ENCODE assay signal across 11 cellular contexts in the genomic region with DNA sequence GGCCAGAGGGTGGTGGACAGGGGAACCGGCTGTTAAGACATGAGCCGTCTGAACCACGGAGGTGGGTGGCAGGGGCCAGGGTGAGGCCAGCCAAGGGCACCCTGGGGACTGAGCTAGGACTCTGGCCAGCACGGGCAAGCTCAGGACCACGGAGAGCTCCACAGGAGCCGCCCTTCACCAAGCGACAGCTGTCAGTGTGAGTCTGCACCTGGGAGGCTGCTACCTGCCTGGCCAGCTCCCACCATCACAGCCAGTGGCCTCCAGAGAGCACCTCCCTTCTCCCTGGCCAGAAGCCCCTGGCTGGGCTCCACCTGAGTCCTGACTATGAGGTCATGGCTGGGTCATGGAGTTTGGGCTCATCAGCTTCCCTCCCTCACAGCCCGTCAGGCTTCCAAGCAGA. TPM values are rescaled to one million over a fixed set of nuclear protein-coding genes. Genes with fewer than 3 reads are reported as not detected.
DNase-seq lines count a peak whose midpoint lies in the region; TF ChIP-seq lines count a peak whose summit lies in the region.
"Had no signal": no experiment of that assay in that cellular context is flagged by ENCODE, and none has a peak within 500 bp of the region (broad histone marks: within the 10 kb centered on the region; RNA-seq: fewer than 3 reads in every experiment).

No MANE protein-coding gene starts in this region.

- no peak overlapping the region for H3K27ac ChIP-seq in colonic mucosa
- H3K27ac ChIP-seq: esophagus muscularis mucosa had no signal

- no peaks in the 10 kb centered on the region for H3K9me3 ChIP-seq in colonic mucosa
- H3K9me3 ChIP-seq: esophagus muscularis mucosa had no signal

- H3K36me3 Mint-ChIP-seq in activated naive CD8-positive, alpha-beta T cell treated with anti-CD3 and anti-CD28 coated beads for 36 hours, result no peaks in the 10 kb centered on the region
- H3K36me3 Mint-ChIP-seq: CD14-positive monocyte had no signal

- TF ChIP-seq CTCF in colonic mucosa (IDR thresholded peaks at IDR 0.05), result no peak

- DNase-seq in AG20443 (ENCODE audit: low spot score), result peak; percentile 44
- DNase-seq in HuH-7 (ENCODE audit: low spot score), result peak; percentile 83
- peak; percentile 21 for DNase-seq in activated naive CD8-positive, alpha-beta T cell treated with anti-CD3 and anti-CD28 coated beads for 36 hours
- DNase-seq in left kidney (ENCODE audit: low read depth, low spot score), result peak; percentile 76
- no peak for DNase-seq in inferior parietal cortex (ENCODE audit: extremely low spot score)
- no peak for DNase-seq in cerebellar cortex (ENCODE audit: low spot score)
- DNase-seq in NCI-H510A (lab: John Stamatoyannopoulos, UW), result no peak
- DNase-seq in colonic mucosa, result no peak
- DNase-seq: activated B cell treated with CpG ODN at 0.5 μM for 24 hours had no signal

- H3K27me3 ChIP-seq in colonic mucosa, result no peaks in the 10 kb centered on the region
- H3K27me3 ChIP-seq: esophagus muscularis mucosa had no signal

- peaks cover 13% of the 10 kb centered on the region for H3K4me1 ChIP-seq in colonic mucosa

- no peak overlapping the region for H3K9ac ChIP-seq in colonic mucosa (ENCODE audit: low read depth in 2 of 2, low read length in 2 of 2)

- H3K36me3 ChIP-seq in colonic mucosa, result no peaks in the 10 kb centered on the region
- H3K36me3 ChIP-seq: esophagus muscularis mucosa had no signal

- intact Hi-C loops in colonic mucosa (cut with DNase I), result no loop called here

- H3K9me3 Mint-ChIP-seq in activated naive CD8-positive, alpha-beta T cell treated with anti-CD3 and anti-CD28 coated beads for 36 hours, result no peaks in the 10 kb centered on the region
- H3K9me3 Mint-ChIP-seq: activated B cell treated with CpG ODN at 0.5 μM for 24 hours, CD14-positive monocyte had no signal

- no peak overlapping the region for H3K4me3 ChIP-seq in colonic mucosa
- H3K4me3 ChIP-seq: esophagus muscularis mucosa had no signal

- no peak overlapping the region for H3K4me3 Mint-ChIP-seq in activated naive CD8-positive, alpha-beta T cell treated with anti-CD3 and anti-CD28 coated beads for 36 hours
- H3K4me3 Mint-ChIP-seq: activated B cell treated with CpG ODN at 0.5 μM for 24 hours, CD14-positive monocyte had no signal

- H3K4me1 Mint-ChIP-seq in activated naive CD8-positive, alpha-beta T cell treated with anti-CD3 and anti-CD28 coated beads for 36 hours, result no peaks in the 10 kb centered on the region
- H3K4me1 Mint-ChIP-seq: CD14-positive monocyte had no signal

- H3K27ac Mint-ChIP-seq in activated naive CD8-positive, alpha-beta T cell treated with anti-CD3 and anti-CD28 coated beads for 36 hours, result no peak overlapping the region
- H3K27ac Mint-ChIP-seq: activated B cell treated with CpG ODN at 0.5 μM for 24 hours had no signal

- no peaks in the 10 kb centered on the region for H3K27me3 Mint-ChIP-seq in activated naive CD8-positive, alpha-beta T cell treated with anti-CD3 and anti-CD28 coated beads for 36 hours
- H3K27me3 Mint-ChIP-seq: activated B cell treated with CpG ODN at 0.5 μM for 24 hours had no signal

RNA-seq across cellular contexts. Expression of a gene that starts 21.6 kb away (rescaled TPM):
- total RNA-seq in activated naive CD8-positive, alpha-beta T cell treated with anti-CD3 and anti-CD28 coated beads for 36 hours, result 1 to 10 TPM; 1.0 to 1.2 TPM
- total RNA-seq in colonic mucosa, result 10 to 100 TPM in 1 of 2 donors, 1 to 10 TPM in 1; 8.9 to 19.1 TPM

RNA-seq across cellular contexts. Expression of a gene that starts 23.6 kb away (rescaled TPM):
- total RNA-seq in activated naive CD8-positive, alpha-beta T cell treated with anti-CD3 and anti-CD28 coated beads for 36 hours, result 10 to 100 TPM; 62.9 to 65.0 TPM
- total RNA-seq in colonic mucosa, result 10 to 100 TPM; 28.6 to 36.6 TPM

RNA-seq across cellular contexts. Expression of a gene that starts 41.9 kb away (rescaled TPM):
- 100 to 1,000 TPM; 806 to 814 TPM for total RNA-seq in activated naive CD8-positive, alpha-beta T cell treated with anti-CD3 and anti-CD28 coated beads for 36 hours
- total RNA-seq in colonic mucosa, result 100 to 1,000 TPM; 279 to 302 TPM

RNA-seq across cellular contexts. Expression of a gene that starts 54.1 kb away (rescaled TPM):
- total RNA-seq in activated naive CD8-positive, alpha-beta T cell treated with anti-CD3 and anti-CD28 coated beads for 36 hours, result 100 to 1,000 TPM; 104 to 113 TPM
- total RNA-seq in colonic mucosa, result 100 to 1,000 TPM in 1 of 2 donors, 10 to 100 TPM in 1; 61.4 to 111 TPM

Comparison
In these comparisons a context has a peak if more than half of its experiments do, and no peak if none do; other contexts are left out.
1. DNase-seq: peak in AG20443 (single experiment), HuH-7 (single experiment), activated naive CD8-positive, alpha-beta T cell treated with anti-CD3 and anti-CD28 coated beads for 36 hours (single experiment) and left kidney (single experiment); none in inferior parietal cortex (single experiment), cerebellar cortex (single experiment), NCI-H510A (single experiment) and colonic mucosa (single experiment).
2. RNA of a gene that starts 21.6 kb away (total RNA-seq): 8.9 to 19.1 TPM in colonic mucosa; 1.0 to 1.2 TPM in activated naive CD8-positive, alpha-beta T cell treated with anti-CD3 and anti-CD28 coated beads for 36 hours; every median in the first group is over 4 times any median in the second.